In the genomic region with DNA sequence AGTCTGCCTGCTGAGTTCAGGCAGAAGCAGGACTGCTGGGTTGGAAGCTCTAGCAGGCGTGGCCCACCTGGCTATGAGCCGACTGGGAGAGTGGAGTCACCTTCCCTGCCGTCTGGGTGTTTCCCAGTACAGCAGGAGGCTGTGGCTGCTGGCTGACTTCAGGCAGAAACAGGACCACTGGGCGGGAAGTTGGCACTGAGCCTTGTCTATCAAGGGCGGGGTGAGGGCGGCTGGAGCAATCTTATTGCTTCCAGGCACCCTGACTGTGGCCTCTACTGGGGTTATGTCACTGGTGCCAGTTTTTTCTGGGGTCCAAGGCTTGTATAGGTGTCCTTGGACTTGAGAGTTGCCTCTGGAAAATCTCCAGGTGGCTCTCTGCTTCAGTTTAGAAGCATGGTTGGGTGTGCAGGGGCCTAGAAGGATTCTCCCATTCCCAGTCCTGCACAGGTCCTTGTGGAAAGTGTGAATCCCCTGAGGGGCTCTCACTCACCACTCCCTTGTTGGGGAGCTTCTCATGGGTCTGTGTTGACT, we compare ENCODE assay signal across 13 cellular contexts. TPM values are rescaled to one million over a fixed set of nuclear protein-coding genes. Genes with fewer than 3 reads are reported as not detected.
DNase-seq lines count a peak whose midpoint lies in the region; ATAC-seq and TF ChIP-seq lines count a peak whose summit lies in the region.
"Had no signal": no experiment of that assay in that cellular context is flagged by ENCODE, and none has a peak within 500 bp of the region (broad histone marks: within the 10 kb centered on the region; RNA-seq: fewer than 3 reads in every experiment).

No MANE protein-coding gene starts in this region.

- peaks cover 13% of the 10 kb centered on the region for H3K4me1 ChIP-seq in right cardiac atrium (ENCODE audit: control insufficient read depth, insufficient read depth, low read length)

- CTCF ChIA-PET in MCF 10A (lab: Yijun Ruan, JAX), result interaction anchor here (0.6 to 2.3 kb wide), 4 partner anchors 27 to 425 kb away, joined by 3 to 10 read pairs (median 3); no protein-coding TSS in a partner anchor

- H3K9me3 Mint-ChIP-seq in MCF 10A (ENCODE audit: unreplicated experiment), result peaks cover 16% of the 10 kb centered on the region

- H3K27ac ChIP-seq in right cardiac atrium (ENCODE audit: low read length), result peak overlapping the region; percentile 62

- H3K36me3 Mint-ChIP-seq in MCF 10A (ENCODE audit: insufficient read depth, unreplicated experiment), result no peaks in the 10 kb centered on the region

- no peaks in the 10 kb centered on the region for H3K27me3 Mint-ChIP-seq in MCF 10A (ENCODE audit: insufficient read depth, unreplicated experiment)

- intact Hi-C loops in MCF 10A (cut with micrococcal nuclease), result no loop called here
- intact Hi-C loops in right cardiac atrium (cut with DNase I), result no loop called here

- no peak overlapping the region for H3K4me3 Mint-ChIP-seq in MCF 10A (ENCODE audit: unreplicated experiment)
- H3K4me3 Mint-ChIP-seq: activated T-cell treated with anti-CD3 and anti-CD28 coated beads, Interleukin-2, amount 50 U/mL, for 4 hours had no signal

- ATAC-seq in right cardiac atrium (peak; percentile 95 to 96), HG02588 (IDR thresholded peaks at IDR 0.05; ENCODE audit: unreplicated experiment) (no peak), HG03442 (IDR thresholded peaks at IDR 0.05; ENCODE audit: unreplicated experiment) (no peak)
- ATAC-seq: activated T-cell treated with anti-CD3 and anti-CD28 coated beads, Interleukin-2, amount 50 U/mL, for 4 hours had no signal

- BruUV-seq in MCF 10A (replicated peaks; lab: Mats Ljungman, UMichigan), result no TSS peak

- H3K4me1 Mint-ChIP-seq in MCF 10A (ENCODE audit: insufficient read depth, unreplicated experiment), result peaks cover 15% of the 10 kb centered on the region

- no peaks in the 10 kb centered on the region for H3K9me3 ChIP-seq in right cardiac atrium (ENCODE audit: control insufficient read depth, low read length)

- H3K27me3 ChIP-seq in right cardiac atrium (ENCODE audit: control insufficient read depth, insufficient read depth), result no peaks in the 10 kb centered on the region

- 41% methylated on average over 6 of the region's 6 CpGs for WGBS in right cardiac atrium

- POLR2A ChIA-PET in MCF 10A (lab: Yijun Ruan, JAX), result interaction anchor here (0.6 to 0.9 kb wide), 3 partner anchors 9 to 851 kb away, joined by 3 to 4 read pairs (median 3); no protein-coding TSS in a partner anchor

- DNase-seq in NCI-H2107 (lab: John Stamatoyannopoulos, UW) (peak; percentile 13), NCI-H2107 treated with DMSO at 0.1 percent for 48 hours (lab: John Stamatoyannopoulos, UW; ENCODE audit: unreplicated experiment) (no peak), MCF 10A (ENCODE audit: unreplicated experiment) (peak; percentile 91), right cardiac atrium (peak; percentile 71 to 88 (median 84)), ureter (ENCODE audit: low spot score) (peak; percentile 87), inferior parietal cortex (ENCODE audit: extremely low spot score) (no peak)
- DNase-seq: ACHN; activated T-cell treated with anti-CD3 and anti-CD28 coated beads, Interleukin-2, amount 50 U/mL, for 4 hours; caudate nucleus; GDM1; stimulated activated CD4-positive, alpha-beta T cell treated with anti-CD3 and anti-CD28 coated beads, Interleukin-4, amount 100 ng/mL, for 4 hours had no signal

- H3K4me3 ChIP-seq in right cardiac atrium (ENCODE audit: low read length), result no peak overlapping the region

- H3K27ac Mint-ChIP-seq in MCF 10A (ENCODE audit: low read depth, unreplicated experiment), result no peak overlapping the region

- no peak for TF ChIP-seq CTCF in MCF 10A (IDR thresholded peaks at IDR 0.05; ENCODE audit: unreplicated experiment)

RNA-seq across cellular contexts. Expression of gene LTBP1, which starts 30.5 kb away (rescaled TPM):
- total RNA-seq in MCF 10A (2022), result 99.0 and 119 TPM in 2 replicates
- 100 to 1,000 TPM; 103 to 218 (median 114) TPM for total RNA-seq in right cardiac atrium
- polyA plus RNA-seq in right cardiac atrium, result 53.0 TPM
- total RNA-seq in ureter, result 80.1 TPM

Comparison
In these comparisons a context has a peak if more than half of its experiments do, and no peak if none do; other contexts are left out.
1. DNase-seq: peak in NCI-H2107 (single experiment), MCF 10A (single experiment), right cardiac atrium (3 of 3) and ureter (single experiment); none in NCI-H2107 treated with DMSO at 0.1 percent for 48 hours (single experiment) and inferior parietal cortex (single experiment).
2. ATAC-seq: peak in right cardiac atrium (2 of 2); none in HG02588 (single experiment) and HG03442 (single experiment).